In genomic region chr11:57792870-57793269, GRCh38 we compare ENCODE assay signal across 10 cellular contexts. TPM values are rescaled to one million over a fixed set of nuclear protein-coding genes. Genes with fewer than 3 reads are reported as not detected.
DNase-seq lines count a peak whose midpoint lies in the region; ATAC-seq, FAIRE-seq and TF ChIP-seq lines count a peak whose summit lies in the region.
"Had no signal": no experiment of that assay in that cellular context is flagged by ENCODE, and none has a peak within 500 bp of the region (broad histone marks: within the 10 kb centered on the region; RNA-seq: fewer than 3 reads in every experiment).

No MANE protein-coding gene starts in this region.

- peak overlapping the region; percentile 80 for H3K27ac Mint-ChIP-seq in activated T-cell treated with anti-CD3 and anti-CD28 coated beads, Interleukin-2, amount 50 U/mL, for 72 hours
- peak overlapping the region; percentile 90 for H3K27ac Mint-ChIP-seq in activated B cell treated with CpG ODN at 0.5 μM for 24 hours

- no peak overlapping the region for H3K9ac ChIP-seq in kidney (ENCODE audit: low read length in 2 of 2)
- no peak overlapping the region for H3K9ac ChIP-seq in neuronal stem cell (ENCODE audit: low read depth, low read length, poor library complexity)

- peak overlapping the region in 1 of 2 donors; percentile 42 for H3K4me3 ChIP-seq in kidney (ENCODE audit: low read length in 2 of 2)
- peak overlapping the region in 1 of 4 donors; percentile 34 for H3K4me3 ChIP-seq in transverse colon
- no peak overlapping the region for H3K4me3 ChIP-seq in neuronal stem cell (ENCODE audit: low read length in 2 of 2)

- no peaks in the 10 kb centered on the region for H3K27me3 Mint-ChIP-seq in activated T-cell treated with anti-CD3 and anti-CD28 coated beads, Interleukin-2, amount 50 U/mL, for 72 hours (ENCODE audit: low read depth)
- H3K27me3 Mint-ChIP-seq in activated B cell treated with CpG ODN at 0.5 μM for 24 hours, result no peaks in the 10 kb centered on the region

- peak overlapping the region; percentile 60 to 72 for H3K4me3 Mint-ChIP-seq in activated T-cell treated with anti-CD3 and anti-CD28 coated beads, Interleukin-2, amount 50 U/mL, for 72 hours
- H3K4me3 Mint-ChIP-seq in activated B cell treated with CpG ODN at 0.5 μM for 24 hours, result peak overlapping the region; percentile 75

- H3K14ac ChIP-seq in neuronal stem cell (ENCODE audit: low read length), result no peak overlapping the region

- H3K27me3 ChIP-seq in transverse colon (no peaks in the 10 kb centered on the region), neuronal stem cell (ENCODE audit: control insufficient read depth in 3 of 3, insufficient read depth in 3 of 3, low read depth in 1 of 3, low read length in 3 of 3) (no peaks in the 10 kb centered on the region)

- no peak overlapping the region for H2AK5ac ChIP-seq in neuronal stem cell (ENCODE audit: low read depth, low read length)

- H2BK5ac ChIP-seq in neuronal stem cell (ENCODE audit: low read length), result no peak overlapping the region

- H3K9me3 ChIP-seq in kidney (ENCODE audit: control insufficient read depth in 1 of 2, low read length in 2 of 2), result no peaks in the 10 kb centered on the region
- no peaks in the 10 kb centered on the region for H3K9me3 ChIP-seq in transverse colon
- H3K9me3 ChIP-seq in neuronal stem cell (replicated peaks in 1 of 2; ENCODE audit: control insufficient read depth in 2 of 2, insufficient read depth in 1 of 2, low read depth in 1 of 2, low read length in 2 of 2), result no peaks in the 10 kb centered on the region

- intact Hi-C loops in activated B cell treated with CpG ODN at 0.5 μM for 24 hours (cut with micrococcal nuclease) (loop anchor here (1.0 to 5.0 kb wide), 8 partner anchors 8 to 784 kb away; partner anchors contain the start of genes CLP1, LPXN, MED19 and SELENOH), kidney (cut with DNase I) (no loop called here), transverse colon (cut with DNase I; ENCODE audit: low total_unique reads) (loop anchor here (10.0 kb wide), 1 partner anchor 48 kb away; the partner anchor contains the start of gene SELENOH)

- H2BK15ac ChIP-seq in neuronal stem cell (ENCODE audit: low read length), result no peak overlapping the region

- H4K8ac ChIP-seq in neuronal stem cell (ENCODE audit: low read depth, low read length), result no peak overlapping the region

- peak; percentile 28 for TF ChIP-seq POLR2A in transverse colon (IDR thresholded peaks at IDR 0.05)

- CTCF ChIA-PET in activated B cell treated with CpG ODN at 0.5 μM for 24 hours (lab: Charles Lee), result interaction anchor here (0.8 kb wide), 2 partner anchors 8 to 41 kb away, joined by 3 read pairs; partner anchors contain the start of gene BTBD18

- H3K4me1 ChIP-seq in kidney (ENCODE audit: control insufficient read depth in 1 of 2, insufficient read depth in 1 of 2, low read depth in 1 of 2, low read length in 2 of 2) (peaks cover 38 to 45% of the 10 kb centered on the region in 2 donors), transverse colon (peaks cover 46 to 89% (median 61%) of the 10 kb centered on the region in 4 donors), neuronal stem cell (ENCODE audit: control insufficient read depth in 2 of 2, insufficient read depth in 1 of 2, low read depth in 1 of 2, low read length in 2 of 2) (peaks cover 1 to 5% of the 10 kb centered on the region in 2 donors)

- H3K4me1 Mint-ChIP-seq in activated T-cell treated with anti-CD3 and anti-CD28 coated beads, Interleukin-2, amount 50 U/mL, for 72 hours (ENCODE audit: low read depth), result peaks cover 37% of the 10 kb centered on the region
- H3K4me1 Mint-ChIP-seq in activated B cell treated with CpG ODN at 0.5 μM for 24 hours, result peaks cover 66% of the 10 kb centered on the region

- POLR2A ChIA-PET in activated B cell treated with CpG ODN at 0.5 μM for 24 hours (lab: Charles Lee), result interaction anchor here (0.9 to 3.4 kb wide), 9 partner anchors 8 to 126 kb away, joined by 3 to 39 read pairs (median 7); partner anchors contain the start of genes BTBD18, MED19, SELENOH and ZDHHC5

- no peak overlapping the region for H2AFZ ChIP-seq in neuronal stem cell (ENCODE audit: low read length)

- no peak overlapping the region for H3K4me2 ChIP-seq in neuronal stem cell (ENCODE audit: insufficient read depth, low read length, poor library complexity, severe bottlenecking)

- TF ChIP-seq CTCF in activated B cell treated with CpG ODN at 0.5 μM for 24 hours (IDR thresholded peaks at IDR 0.05) (no peak), kidney (IDR thresholded peaks at IDR 0.05; ENCODE audit: borderline replicate concordance, extremely low read depth, insufficient read depth) (no peak), transverse colon (IDR thresholded peaks at IDR 0.05) (no peak)

- H3K79me1 ChIP-seq in neuronal stem cell (ENCODE audit: low read depth, low read length), result peaks cover 4% of the 10 kb centered on the region

- H2BK120ac ChIP-seq in neuronal stem cell (ENCODE audit: low read depth, low read length), result no peak overlapping the region

- peaks cover 0 to 3% of the 10 kb centered on the region in 2 donors for H3K36me3 Mint-ChIP-seq in activated T-cell treated with anti-CD3 and anti-CD28 coated beads, Interleukin-2, amount 50 U/mL, for 72 hours (ENCODE audit: insufficient read depth in 2 of 2)
- peaks cover 22% of the 10 kb centered on the region for H3K36me3 Mint-ChIP-seq in activated B cell treated with CpG ODN at 0.5 μM for 24 hours (ENCODE audit: low read depth)

- no peak overlapping the region for H3K18ac ChIP-seq in neuronal stem cell (ENCODE audit: low read length)

- H4K91ac ChIP-seq in neuronal stem cell (ENCODE audit: low read depth, low read length, poor library complexity), result no peak overlapping the region

- no peak overlapping the region for H2BK12ac ChIP-seq in neuronal stem cell (ENCODE audit: low read length)

- H3K9me3 Mint-ChIP-seq in activated T-cell treated with anti-CD3 and anti-CD28 coated beads, Interleukin-2, amount 50 U/mL, for 72 hours, result no peaks in the 10 kb centered on the region
- no peaks in the 10 kb centered on the region for H3K9me3 Mint-ChIP-seq in activated B cell treated with CpG ODN at 0.5 μM for 24 hours

- peaks cover 23 to 31% of the 10 kb centered on the region in 2 donors for H3K36me3 ChIP-seq in kidney (ENCODE audit: control insufficient read depth in 1 of 2, insufficient read depth in 2 of 2, low read length in 2 of 2)
- peaks cover 0 to 33% (median 14%) of the 10 kb centered on the region in 4 donors for H3K36me3 ChIP-seq in transverse colon
- peaks cover 21 to 83% of the 10 kb centered on the region in 2 donors for H3K36me3 ChIP-seq in neuronal stem cell (replicated peaks in 1 of 2; ENCODE audit: control insufficient read depth in 2 of 2, insufficient read depth in 2 of 2, low read length in 2 of 2)

- FAIRE-seq in kidney (lab: Jason Lieb, UNC), result peak; percentile 23

- in situ Hi-C loops in transverse colon (cut with MboI; ENCODE audit: low pct_ligation_motif_present in 1 of 4, low pct_unique_long_range_greater_than_20kb in 1 of 4, low sequenced_read_pairs in 3 of 4), result no loop called here

- peak overlapping the region; percentile 59 to 76 for H3K27ac ChIP-seq in kidney (ENCODE audit: low read depth in 2 of 2, low read length in 2 of 2)
- peak overlapping the region; percentile 88 to 95 (median 92) for H3K27ac ChIP-seq in transverse colon
- H3K27ac ChIP-seq in neuronal stem cell (replicated peaks; ENCODE audit: low read length), result no peak overlapping the region

- ATAC-seq in activated T-cell treated with anti-CD3 and anti-CD28 coated beads, Interleukin-2, amount 50 U/mL, for 72 hours (replicated peaks in 1 of 2), result no peak
- ATAC-seq in activated B cell treated with CpG ODN at 0.5 μM for 24 hours (ENCODE audit: low read depth) (peak; percentile 37), GM19351 (IDR thresholded peaks at IDR 0.05; ENCODE audit: unreplicated experiment) (no peak)

- TF ChIP-seq EP300 in transverse colon (IDR thresholded peaks at IDR 0.05; ENCODE audit: low read depth), result no peak

- no peak for DNase-seq in activated T-cell treated with anti-CD3 and anti-CD28 coated beads, Interleukin-2, amount 50 U/mL, for 72 hours
- DNase-seq in activated T-cell treated with anti-CD3 and anti-CD28 coated beads for 4 hours (no peak), activated B cell treated with CpG ODN at 0.5 μM for 24 hours (no peak), kidney (no peak), transverse colon (no peak), NCI-H1436 (lab: John Stamatoyannopoulos, UW) (no peak), neuronal stem cell (ENCODE audit: low spot score) (no peak)

- H3K23ac ChIP-seq in neuronal stem cell (ENCODE audit: low read depth, low read length, poor library complexity), result no peak overlapping the region

- no peak overlapping the region for H3K4ac ChIP-seq in neuronal stem cell (ENCODE audit: low read length)

RNA-seq across cellular contexts. Expression of gene CTNND1, which starts 31.3 kb away (rescaled TPM):
- total RNA-seq in activated T-cell treated with anti-CD3 and anti-CD28 coated beads, Interleukin-2, amount 50 U/mL, for 72 hours, result 10 to 100 TPM in 1 of 2 donors, 1 to 10 TPM in 1; 6.3 to 10.6 TPM
- total RNA-seq in activated B cell treated with CpG ODN at 0.5 μM for 24 hours, result 34.2 and 42.3 TPM in 2 replicates
- 272 TPM for total RNA-seq in kidney
- 52.7 TPM for polyA plus RNA-seq in kidney (ENCODE audit: insufficient read depth, low read depth, low replicate concordance)
- 100 to 1,000 TPM; 165 to 415 (median 374) TPM for total RNA-seq in transverse colon
- 80.5 TPM for polyA plus RNA-seq in neuronal stem cell (2013, experiment 1 of 2)
- 79.9 TPM for polyA plus RNA-seq in neuronal stem cell (2013, experiment 2 of 2)

RNA-seq across cellular contexts. Expression of gene BTBD18, which starts 41.3 kb away (rescaled TPM):
- total RNA-seq in activated T-cell treated with anti-CD3 and anti-CD28 coated beads, Interleukin-2, amount 50 U/mL, for 72 hours, result not detected
- not detected in 2 replicates for total RNA-seq in activated B cell treated with CpG ODN at 0.5 μM for 24 hours
- not detected for total RNA-seq in kidney
- polyA plus RNA-seq in kidney (ENCODE audit: insufficient read depth, low read depth, low replicate concordance), result not detected
- not detected for total RNA-seq in transverse colon
- not detected for polyA plus RNA-seq in neuronal stem cell (2013, experiment 1 of 2)
- polyA plus RNA-seq in neuronal stem cell (2013, experiment 2 of 2), result not detected
- total RNA-seq: SK-MEL-5 had no signal
- polyA plus RNA-seq: BJ had no signal

RNA-seq across cellular contexts. Expression of gene SELENOH, which starts 51.6 kb away (rescaled TPM):
- total RNA-seq in activated T-cell treated with anti-CD3 and anti-CD28 coated beads, Interleukin-2, amount 50 U/mL, for 72 hours, result 100 to 1,000 TPM; 147 to 162 TPM
- total RNA-seq in activated B cell treated with CpG ODN at 0.5 μM for 24 hours (210 and 224 TPM in 2 replicates), kidney (115 TPM), transverse colon (100 to 1,000 TPM in 2 of 4 donors, 10 to 100 TPM in 2; 78.2 to 117 (median 102) TPM)
- polyA plus RNA-seq in kidney (ENCODE audit: insufficient read depth, low read depth, low replicate concordance), result 159 TPM
- polyA plus RNA-seq in neuronal stem cell (2013, experiment 1 of 2), result 227 TPM
- polyA plus RNA-seq in neuronal stem cell (2013, experiment 2 of 2), result 230 TPM
